Comparison of ENCODE assay signal across 9 cellular contexts in the genomic region with DNA sequence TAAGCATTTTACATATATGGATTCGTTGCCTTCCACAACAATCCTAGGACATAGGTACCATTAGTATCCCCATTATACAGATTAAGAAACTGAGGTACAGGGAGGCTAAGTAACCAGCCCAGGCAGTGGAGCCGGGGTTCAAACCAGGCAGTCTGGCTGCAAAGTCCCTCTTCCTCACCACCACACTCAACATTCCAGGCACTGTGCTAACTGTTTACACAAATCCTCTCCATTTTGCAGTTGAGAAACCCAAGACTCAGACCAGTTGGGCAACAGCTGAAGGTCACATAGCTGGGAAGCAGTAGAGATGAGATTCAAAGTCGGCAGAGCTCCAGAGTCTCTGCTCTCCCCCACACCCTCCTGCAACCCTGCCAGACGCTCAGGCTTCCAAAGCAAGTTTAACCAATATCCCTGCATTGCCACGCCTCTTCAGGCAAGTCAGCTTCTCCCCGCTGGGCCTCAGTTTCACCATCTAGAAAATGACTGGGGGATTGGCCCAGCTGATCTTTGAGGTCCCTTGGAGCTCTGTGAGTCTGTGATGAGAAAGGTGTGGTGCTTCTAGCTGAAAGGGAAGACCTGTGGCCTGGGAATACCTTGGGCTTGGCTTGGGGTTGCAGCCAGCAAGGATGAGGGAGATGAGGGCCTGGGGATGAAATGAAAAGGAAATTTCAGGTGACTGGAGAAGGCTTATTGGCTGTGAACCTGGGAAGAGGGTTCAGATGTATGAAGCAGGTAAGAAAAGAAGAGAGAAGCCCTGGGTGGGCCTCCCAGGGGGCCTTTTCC. TPM values are rescaled to one million over a fixed set of nuclear protein-coding genes. Genes with fewer than 3 reads are reported as not detected.
DNase-seq lines count a peak whose midpoint lies in the region; ATAC-seq, FAIRE-seq and TF ChIP-seq lines count a peak whose summit lies in the region.
"Had no signal": no experiment of that assay in that cellular context is flagged by ENCODE, and none has a peak within 500 bp of the region (broad histone marks: within the 10 kb centered on the region; RNA-seq: fewer than 3 reads in every experiment).

No MANE protein-coding gene starts in this region.

- H3K4me1 Mint-ChIP-seq in astrocyte (ENCODE audit: low read depth, unreplicated experiment) (peaks cover 27% of the 10 kb centered on the region), type B pancreatic cell (ENCODE audit: unreplicated experiment) (peaks cover 45% of the 10 kb centered on the region)

- intact Hi-C loops in right lobe of liver (cut with DNase I): no loop called here

- H3K36me3 Mint-ChIP-seq in astrocyte (ENCODE audit: low read depth, unreplicated experiment) (no peaks in the 10 kb centered on the region), type B pancreatic cell (no peaks in the 10 kb centered on the region)

- FAIRE-seq in astrocyte (lab: Jason Lieb, UNC): peak; percentile 71

- WGBS in right lobe of liver (ENCODE audit: insufficient coverage, low coverage, low lambda C conversion rate, missing lambda C conversion rate): 53% methylated on average over 4 of the region's 6 CpGs

- peak overlapping the region; percentile 99 for H3K27ac ChIP-seq in astrocyte (ENCODE audit: low read depth, low read length)
- peak overlapping the region; percentile 71 to 87 (median 82) for H3K27ac ChIP-seq in right lobe of liver

- H3K4me2 ChIP-seq in astrocyte (ENCODE audit: low read length): peak overlapping the region; percentile 78

- H2AFZ ChIP-seq in astrocyte (ENCODE audit: low read depth, low read length): no peak overlapping the region

- no peaks in the 10 kb centered on the region for H3K79me2 ChIP-seq in astrocyte (ENCODE audit: insufficient read depth, low read length)

- H3K27me3 Mint-ChIP-seq in astrocyte (ENCODE audit: low read depth, unreplicated experiment) (peaks cover 25% of the 10 kb centered on the region), type B pancreatic cell (no peaks in the 10 kb centered on the region)

- peak; percentile 58 for DNase-seq in activated effector memory CD4-positive, alpha-beta T cell treated with anti-CD3 and anti-CD28 coated beads, Interleukin-2, amount 50 U/mL, for 16 hours
- no peak for DNase-seq in activated effector memory CD4-positive, alpha-beta T cell treated with Interleukin-2 at 50 U/mL for 16 hours
- DNase-seq in astrocyte (ENCODE audit: low read depth) (peak; percentile 98), right lobe of liver (peak; percentile 78 to 91 (median 90)), type B pancreatic cell (ENCODE audit: extremely low spot score, unreplicated experiment) (peak; percentile 52), SW 1271 (lab: John Stamatoyannopoulos, UW) (no peak), NOMO-1 (lab: John Stamatoyannopoulos, UW; ENCODE audit: unreplicated experiment in 2 of 2) (no peak)

- ATAC-seq in right lobe of liver (peak; percentile 55 to 71 (median 56)), GM21381 (IDR thresholded peaks at IDR 0.05; ENCODE audit: unreplicated experiment) (no peak)

- H3K9me3 Mint-ChIP-seq in astrocyte (ENCODE audit: unreplicated experiment): peaks cover under 1% of the 10 kb centered on the region
- H3K9me3 Mint-ChIP-seq in type B pancreatic cell: no peaks in the 10 kb centered on the region
- H3K9me3 Mint-ChIP-seq: T-helper 1 cell treated with Interleukin-12 subunit alpha and Interleukin-12 subunit beta and Interleukin-4 antibody, amounts not matched to agents 30 μg/mL and 1 μg/mL, for 36 hours had no signal

- H3K36me3 ChIP-seq in astrocyte (ENCODE audit: insufficient read depth, low read length) (no peaks in the 10 kb centered on the region), right lobe of liver (no peaks in the 10 kb centered on the region)

- no peak overlapping the region for H3K4me3 Mint-ChIP-seq in astrocyte (ENCODE audit: unreplicated experiment)
- H3K4me3 Mint-ChIP-seq in type B pancreatic cell: no peak overlapping the region
- H3K4me3 Mint-ChIP-seq: T-helper 1 cell treated with Interleukin-12 subunit alpha and Interleukin-12 subunit beta and Interleukin-4 antibody, amounts not matched to agents 30 μg/mL and 1 μg/mL, for 36 hours had no signal

- TF ChIP-seq CTCF in astrocyte (IDR thresholded peaks at IDR 0.05; ENCODE audit: insufficient read depth, low read depth, low read length) (no peak), right lobe of liver (IDR thresholded peaks at IDR 0.05) (no peak), type B pancreatic cell (conservative IDR thresholded peaks at IDR 0.05) (no peak)

- H3K4me1 ChIP-seq in astrocyte (ENCODE audit: insufficient read depth, low read length): peaks cover 62% of the 10 kb centered on the region
- H3K4me1 ChIP-seq in right lobe of liver: peaks cover 0 to 65% (median 25%) of the 10 kb centered on the region in 4 donors

- no peaks in the 10 kb centered on the region for H3K9me3 ChIP-seq in astrocyte (ENCODE audit: insufficient read depth, low read depth, low read length)
- H3K9me3 ChIP-seq in right lobe of liver: no peaks in the 10 kb centered on the region

- H3K27me3 ChIP-seq in astrocyte (ENCODE audit: insufficient read depth, low read length): no peaks in the 10 kb centered on the region
- H3K27me3 ChIP-seq in right lobe of liver: no peaks in the 10 kb centered on the region

- TF ChIP-seq POLR2A in right lobe of liver (IDR thresholded peaks at IDR 0.05): no peak

- H3K27ac Mint-ChIP-seq in astrocyte (ENCODE audit: unreplicated experiment) (peak overlapping the region; percentile 66), type B pancreatic cell (no peak overlapping the region)
- H3K27ac Mint-ChIP-seq: T-helper 1 cell treated with Interleukin-12 subunit alpha and Interleukin-12 subunit beta and Interleukin-4 antibody, amounts not matched to agents 30 μg/mL and 1 μg/mL, for 36 hours had no signal

- H3K4me3 ChIP-seq in astrocyte (ENCODE audit: insufficient read depth, low read depth, low read length) (no peak overlapping the region), right lobe of liver (no peak overlapping the region)

- H3K9ac ChIP-seq in astrocyte (ENCODE audit: low read length): peak overlapping the region; percentile 86

- no peaks in the 10 kb centered on the region for H4K20me1 ChIP-seq in astrocyte (ENCODE audit: insufficient read depth, low read length)

RNA-seq across cellular contexts. Expression of a gene that starts 14.0 kb away (rescaled TPM):
- total RNA-seq in astrocyte (not detected in 2 replicates), right lobe of liver (under 1 TPM in 4 of 6 experiments, not detected in 2; 0.12 to 0.58 (median 0.28) TPM), type B pancreatic cell (ENCODE audit: low replicate concordance) (not detected in 2 replicates)

RNA-seq across cellular contexts. Expression of a gene that starts 49.9 kb away (rescaled TPM):
- total RNA-seq in astrocyte (not detected in 2 replicates), right lobe of liver (not detected), type B pancreatic cell (ENCODE audit: low replicate concordance) (1.8 and 2.3 TPM in 2 replicates)

Comparison
In these comparisons a context has a peak if more than half of its experiments do, and no peak if none do; other contexts are left out.
1. DNase-seq: peak in activated effector memory CD4-positive, alpha-beta T cell treated with anti-CD3 and anti-CD28 coated beads, Interleukin-2, amount 50 U/mL, for 16 hours (single experiment), astrocyte (single experiment), right lobe of liver (3 of 3) and type B pancreatic cell (single experiment); none in activated effector memory CD4-positive, alpha-beta T cell treated with Interleukin-2 at 50 U/mL for 16 hours (single experiment), SW 1271 (0 of 2) and NOMO-1 (0 of 2).